Comparison of ENCODE assay signal across 8 cellular contexts in the genomic region with DNA sequence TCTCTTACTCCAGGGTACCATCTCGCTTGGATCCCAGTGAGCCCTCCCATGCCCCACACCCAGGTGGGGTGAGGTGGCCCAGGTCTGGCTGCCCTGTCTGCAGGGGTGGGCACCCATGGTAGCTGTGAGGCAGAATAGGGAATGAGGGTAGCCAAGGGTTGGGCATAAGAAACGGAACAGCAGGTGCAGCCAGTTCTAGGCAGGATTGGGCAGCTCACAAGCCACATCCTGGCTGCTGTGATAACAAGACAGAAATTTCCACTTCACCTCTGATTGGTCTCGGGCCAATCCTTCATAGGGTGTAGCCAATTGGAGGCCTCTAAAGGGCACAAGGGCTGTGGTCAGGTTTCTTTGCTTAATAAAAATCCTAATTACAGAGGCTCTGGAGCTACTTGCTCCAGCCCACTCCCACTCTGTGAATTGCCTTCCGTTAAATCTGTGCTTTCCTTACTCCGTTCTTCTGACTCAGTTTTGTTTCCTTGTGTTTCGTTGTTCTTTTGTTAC. TPM values are rescaled to one million over a fixed set of nuclear protein-coding genes. Genes with fewer than 3 reads are reported as not detected.
A peak's percentile ranks its signal among the peaks of the same experiment; 100 is the strongest.
DNase-seq lines count a peak whose midpoint lies in the region; ATAC-seq, FAIRE-seq and TF ChIP-seq lines count a peak whose summit lies in the region.

No MANE protein-coding gene starts in this region.

- H3K4me1 Mint-ChIP-seq in CD4-positive, alpha-beta memory T cell: peaks cover 6 to 9% (median 8%) of the 10 kb centered on the region in 4 donors

- no peaks in the 10 kb centered on the region for H3K9me3 ChIP-seq in CD4-positive, alpha-beta memory T cell (ENCODE audit: control insufficient read depth in 1 of 2, low read length in 2 of 2)
- no peaks in the 10 kb centered on the region for H3K9me3 ChIP-seq in RWPE2 (ENCODE audit: severe bottlenecking)
- H3K9me3 ChIP-seq in H1 (ENCODE audit: insufficient read depth in 2 of 2, low read depth in 1 of 2, low read length in 1 of 2): no peaks in the 10 kb centered on the region

- no peak overlapping the region for H4K5ac ChIP-seq in H1 (ENCODE audit: insufficient read length, low read depth, low read length)

- H2BK15ac ChIP-seq in H1 (ENCODE audit: low read length): no peak overlapping the region

- intact Hi-C loops in CD4-positive, alpha-beta memory T cell (cut with micrococcal nuclease): no loop called here

- no peak for TF ChIP-seq POLR2A in H1 (IDR thresholded peaks at IDR 0.05; ENCODE audit: control extremely low read depth in 1 of 2, low read depth in 2 of 2, low read length in 2 of 2)

- no peak overlapping the region for H2BK20ac ChIP-seq in H1 (ENCODE audit: low read length)

- peaks cover 0 to 3% of the 10 kb centered on the region in 2 experiments for H4K20me1 ChIP-seq in H1 (replicated peaks in 1 of 2; ENCODE audit: control insufficient read depth in 1 of 2, insufficient read depth in 2 of 2, low read length in 2 of 2)

- no peaks in the 10 kb centered on the region for H3K27me3 ChIP-seq in CD4-positive, alpha-beta memory T cell (ENCODE audit: insufficient read depth, low read length)
- peaks cover 24% of the 10 kb centered on the region for H3K27me3 ChIP-seq in RWPE2 (ENCODE audit: insufficient read depth, poor library complexity, severe bottlenecking)
- peaks cover 18 to 53% (median 43%) of the 10 kb centered on the region in 4 experiments for H3K27me3 ChIP-seq in H1 (replicated peaks in 1 of 4; ENCODE audit: control insufficient read depth in 3 of 4, extremely low read depth in 1 of 4, insufficient read depth in 3 of 4, low read length in 3 of 4)

- H3K4ac ChIP-seq in H1 (replicated peaks; ENCODE audit: insufficient read length, low read depth, low read length): no peak overlapping the region

- CTCF ChIA-PET in CD4-positive, alpha-beta memory T cell (lab: Charles Lee; ENCODE audit: partially characterized antibody): interaction anchor here (1.4 kb wide), 1 partner anchor 44 kb away, joined by 3 read pairs; no protein-coding TSS in a partner anchor
- CTCF ChIA-PET in H1 (lab: Charles Lee; ENCODE audit: partially characterized antibody): interaction anchor here (0.6 to 1.9 kb wide), 8 partner anchors 9 to 172 kb away, joined by 3 to 7 read pairs (median 4); no protein-coding TSS in a partner anchor

- no peak overlapping the region for H3K4me2 ChIP-seq in H1 (ENCODE audit: insufficient read depth in 1 of 2, low read depth in 2 of 2, low read length in 2 of 2)

- no peak overlapping the region for H3K18ac ChIP-seq in H1 (ENCODE audit: extremely low read depth, low read length)

- peak overlapping the region in 1 of 7 donors; percentile 0 for H3K27ac Mint-ChIP-seq in CD4-positive, alpha-beta memory T cell

- H2BK5ac ChIP-seq in H1 (ENCODE audit: low read depth, low read length): no peak overlapping the region

- DNase-seq in CD4-positive, alpha-beta memory T cell: peak; percentile 40 to 61 (median 55)
- peak; percentile 35 for DNase-seq in H4 (ENCODE audit: low spot score)
- no peak for DNase-seq in RWPE2 (ENCODE audit: low spot score)
- no peak for DNase-seq in H1 (ENCODE audit: low read depth in 1 of 2, low spot score in 2 of 2)
- peak; percentile 29 for DNase-seq in stimulated activated naive CD8-positive, alpha-beta T cell treated with anti-CD3 and anti-CD28 coated beads, Interleukin-15, Interleukin-2, amounts not matched to agents 100 U/mL and 50 U/mL, for 24 hours

- TF ChIP-seq CTCF in RWPE2 (IDR thresholded peaks at IDR 0.05; ENCODE audit: poor library complexity, severe bottlenecking) (no peak), H1 (IDR thresholded peaks at IDR 0.05; ENCODE audit: control extremely low read depth in 1 of 3, insufficient read depth in 1 of 3, low read depth in 1 of 3, low read length in 3 of 3) (no peak)

- peak overlapping the region in 4 of 8 donors; percentile 1 to 43 (median 4) for H3K4me3 Mint-ChIP-seq in CD4-positive, alpha-beta memory T cell

- H3K9ac ChIP-seq in H1 (replicated peaks in 1 of 4; ENCODE audit: extremely low read depth in 1 of 4, low read depth in 3 of 4, low read length in 3 of 4): no peak overlapping the region

- H3K9me3 Mint-ChIP-seq in CD4-positive, alpha-beta memory T cell: no peaks in the 10 kb centered on the region

- no peak overlapping the region for H2AK5ac ChIP-seq in H1 (ENCODE audit: low read depth, low read length)

- peaks cover 14% of the 10 kb centered on the region for H3K4me1 ChIP-seq in CD4-positive, alpha-beta memory T cell (ENCODE audit: insufficient read depth, low read length)
- H3K4me1 ChIP-seq in RWPE2 (ENCODE audit: insufficient read depth, poor library complexity, severe bottlenecking) (no peaks in the 10 kb centered on the region), H1 (replicated peaks in 1 of 4; ENCODE audit: control insufficient read depth in 3 of 4, insufficient read depth in 4 of 4, low read length in 3 of 4) (peaks cover 0 to 7% (median 5%) of the 10 kb centered on the region in 4 experiments; a peak in 5 of 7 replicates)

- POLR2A ChIA-PET in CD4-positive, alpha-beta memory T cell (lab: Charles Lee; ENCODE audit: partially characterized antibody): interaction anchor here (0.6 kb wide), 2 partner anchors 27 to 91 kb away, joined by 3 read pairs; no protein-coding TSS in a partner anchor
- POLR2A ChIA-PET in H1 (lab: Charles Lee; ENCODE audit: partially characterized antibody): interaction anchor here (0.7 to 1.6 kb wide), 5 partner anchors 9 to 99 kb away, joined by 3 to 7 read pairs (median 4); partner anchors contain the start of genes HBQ1 and LUC7L

- peaks cover 4 to 7% of the 10 kb centered on the region in 2 donors for H3K27me3 Mint-ChIP-seq in CD4-positive, alpha-beta memory T cell

- no peak for TF ChIP-seq RAD21 in H1 (IDR thresholded peaks at IDR 0.05 in 1 of 2, conservative IDR thresholded peaks at IDR 0.05 in 1 of 2; ENCODE audit: low read depth in 2 of 2, low read length in 2 of 2)

- no peaks in the 10 kb centered on the region for H3K36me3 ChIP-seq in CD4-positive, alpha-beta memory T cell (ENCODE audit: insufficient read depth, low read length)
- H3K36me3 ChIP-seq in RWPE2 (ENCODE audit: low read depth): no peaks in the 10 kb centered on the region
- H3K36me3 ChIP-seq in H1 (ENCODE audit: control insufficient read depth in 2 of 4, insufficient read depth in 4 of 4, low read length in 3 of 4): no peaks in the 10 kb centered on the region

- 76% methylated on average over 6 of the region's 6 CpGs; no CpG with 5 or more reads in 1 of the 2 experiments for WGBS in H1 (ENCODE audit: extremely low coverage in 1 of 2, insufficient coverage in 1 of 2, insufficient read length in 1 of 2, insufficient replicate concordance in 2 of 2, low coverage in 1 of 2, low lambda C conversion rate in 2 of 2, missing lambda C conversion rate in 1 of 2), 2 experiments

- no peak overlapping the region for H3K56ac ChIP-seq in H1 (replicated peaks; ENCODE audit: insufficient read length, low read depth, low read length)

- H4K91ac ChIP-seq in H1 (replicated peaks; ENCODE audit: insufficient read length, low read length): no peak overlapping the region

- no peaks in the 10 kb centered on the region for H3K36me3 Mint-ChIP-seq in CD4-positive, alpha-beta memory T cell

- H2AFZ ChIP-seq in H1 (ENCODE audit: low read length): no peak overlapping the region

- ATAC-seq in RWPE2 (ENCODE audit: low read depth) (peak; percentile 69), GM21576 (IDR thresholded peaks at IDR 0.05; ENCODE audit: unreplicated experiment) (no peak), GM19351 (IDR thresholded peaks at IDR 0.05; ENCODE audit: unreplicated experiment) (no peak), HG02610 (IDR thresholded peaks at IDR 0.05; ENCODE audit: unreplicated experiment) (no peak)
- ATAC-seq in stimulated activated naive CD8-positive, alpha-beta T cell treated with anti-CD3 and anti-CD28 coated beads, Interleukin-15, Interleukin-2, amounts not matched to agents 100 U/mL and 50 U/mL, for 24 hours: peak; percentile 66

- H3K4me3 ChIP-seq in CD4-positive, alpha-beta memory T cell (ENCODE audit: low read length in 2 of 2): no peak overlapping the region
- H3K4me3 ChIP-seq in RWPE2 (ENCODE audit: severe bottlenecking): no peak overlapping the region
- H3K4me3 ChIP-seq in H1 (ENCODE audit: extremely low read depth in 1 of 4, insufficient read depth in 2 of 4, low read depth in 3 of 4, low read length in 4 of 4): no peak overlapping the region

- no peak overlapping the region; the same call in 1 of the 2 replicates for H4K8ac ChIP-seq in H1 (ENCODE audit: extremely low read depth, insufficient read depth, low read length)

- FAIRE-seq in H1 (lab: Jason Lieb, UNC): peak; percentile 82

- no peak overlapping the region for H3K27ac ChIP-seq in CD4-positive, alpha-beta memory T cell (ENCODE audit: low read depth, low read length)
- H3K27ac ChIP-seq in RWPE2 (ENCODE audit: poor library complexity, severe bottlenecking): no peak overlapping the region
- no peak overlapping the region for H3K27ac ChIP-seq in H1 (ENCODE audit: low read depth, low read length)

- H2BK120ac ChIP-seq in H1 (replicated peaks; ENCODE audit: low read depth, low read length): no peak overlapping the region

- H3K23me2 ChIP-seq in H1 (ENCODE audit: low read depth, low read length): peaks cover 11% of the 10 kb centered on the region; the same call in 1 of the 2 replicates

- no peaks in the 10 kb centered on the region for H3K79me2 ChIP-seq in H1 (ENCODE audit: control insufficient read depth in 1 of 2, insufficient read depth in 2 of 2, low read length in 2 of 2)

- H3K23ac ChIP-seq in H1 (ENCODE audit: insufficient read length): no peak overlapping the region

- no peak overlapping the region for H3K14ac ChIP-seq in H1 (ENCODE audit: insufficient read length)

- no peak overlapping the region for H2BK12ac ChIP-seq in H1 (ENCODE audit: low read depth, low read length)

- no peak for TF ChIP-seq EP300 in H1 (IDR thresholded peaks at IDR 0.05; ENCODE audit: borderline replicate concordance in 1 of 2, low read depth in 2 of 2, low read length in 2 of 2)

- H3K79me1 ChIP-seq in H1 (ENCODE audit: low read depth, low read length): no peaks in the 10 kb centered on the region

RNA-seq across cellular contexts. Expression of gene ARHGDIG, which starts 1.5 kb away (rescaled TPM):
- under 1 TPM in 1 of 2 experiments, not detected in 1; 0.96 TPM for total RNA-seq in CD4-positive, alpha-beta memory T cell
- not detected for polyA plus RNA-seq in CD4-positive, alpha-beta memory T cell
- not detected in 2 replicates for total RNA-seq in H4 (2014; rRNA removed; shearing (Covaris generic))
- total RNA-seq in H1 (2021; fragmentation: NEBNext Ultra II Directional; extraction: Animal tissue kit (Norgen Biotek cat#: 25700)): 1.2 and 2.8 TPM in 2 replicates
- polyA plus RNA-seq in H1 (2011; rRNA removed): 2.9 and 4.5 TPM in 2 replicates
- 2.4 TPM for polyA plus RNA-seq in H1 (2011; cell fraction: cytosol; rRNA removed)
- 10.9 TPM for polyA plus RNA-seq in H1 (2011; cell fraction: nucleus; rRNA removed)
- 1.3 to 3.2 TPM (median 2.4 TPM) in 4 replicates for polyA plus RNA-seq in H1 (2012, experiment 1 of 2)
- polyA plus RNA-seq in H1 (2012, experiment 2 of 2): 1.3 TPM
- 0.85 TPM for polyA plus RNA-seq in H1 (2013, experiment 1 of 2)
- polyA plus RNA-seq in H1 (2013, experiment 2 of 2): 1.2 TPM
- polyA minus RNA-seq in H1 (2011; rRNA and poly(A)+ RNA removed): 0.44 and 1.0 TPM in 2 replicates
- polyA minus RNA-seq in H1 (2011; cell fraction: cytosol; rRNA and poly(A)+ RNA removed): not detected
- polyA minus RNA-seq in H1 (2011; cell fraction: nucleus; rRNA and poly(A)+ RNA removed): 2.0 TPM

RNA-seq across cellular contexts. Expression of gene RGS11, which starts 3.2 kb away (rescaled TPM):
- under 1 TPM in 1 of 2 experiments, not detected in 1; 0.44 TPM for total RNA-seq in CD4-positive, alpha-beta memory T cell
- polyA plus RNA-seq in CD4-positive, alpha-beta memory T cell: not detected
- total RNA-seq in H4 (2014; rRNA removed; shearing (Covaris generic)): not detected in 2 replicates
- total RNA-seq in H1 (2021; fragmentation: NEBNext Ultra II Directional; extraction: Animal tissue kit (Norgen Biotek cat#: 25700)): 0.84 and 1.1 TPM in 2 replicates
- 1.2 and 2.0 TPM in 2 replicates for polyA plus RNA-seq in H1 (2011; rRNA removed)
- 1.2 TPM for polyA plus RNA-seq in H1 (2011; cell fraction: cytosol; rRNA removed)
- polyA plus RNA-seq in H1 (2011; cell fraction: nucleus; rRNA removed): 10.5 TPM
- 1.0 to 2.7 TPM (median 1.8 TPM) in 4 replicates for polyA plus RNA-seq in H1 (2012, experiment 1 of 2)
- 0.59 TPM for polyA plus RNA-seq in H1 (2012, experiment 2 of 2)
- 0.87 TPM for polyA plus RNA-seq in H1 (2013, experiment 1 of 2)
- 1.0 TPM for polyA plus RNA-seq in H1 (2013, experiment 2 of 2)
- polyA minus RNA-seq in H1 (2011; rRNA and poly(A)+ RNA removed): 0.19 and 0.49 TPM in 2 replicates
- not detected for polyA minus RNA-seq in H1 (2011; cell fraction: cytosol; rRNA and poly(A)+ RNA removed)
- polyA minus RNA-seq in H1 (2011; cell fraction: nucleus; rRNA and poly(A)+ RNA removed): 1.8 TPM

RNA-seq across cellular contexts. Expression of gene PDIA2, which starts 4.0 kb away (rescaled TPM):
- not detected for total RNA-seq in CD4-positive, alpha-beta memory T cell
- not detected for polyA plus RNA-seq in CD4-positive, alpha-beta memory T cell
- total RNA-seq in H4 (2014; rRNA removed; shearing (Covaris generic)): not detected in 2 replicates
- total RNA-seq in H1 (2021; fragmentation: NEBNext Ultra II Directional; extraction: Animal tissue kit (Norgen Biotek cat#: 25700)): 0.34 and 1.3 TPM in 2 replicates
- 0.50 and 1.1 TPM in 2 replicates for polyA plus RNA-seq in H1 (2011; rRNA removed)
- polyA plus RNA-seq in H1 (2011; cell fraction: cytosol; rRNA removed): 1.4 TPM
- polyA plus RNA-seq in H1 (2011; cell fraction: nucleus; rRNA removed): 8.9 TPM
- polyA plus RNA-seq in H1 (2012, experiment 1 of 2): 0.90 to 2.2 TPM (median 1.5 TPM) in 4 replicates
- polyA plus RNA-seq in H1 (2012, experiment 2 of 2): 2.0 TPM
- polyA plus RNA-seq in H1 (2013, experiment 1 of 2): 0.47 TPM
- polyA plus RNA-seq in H1 (2013, experiment 2 of 2): 0.75 TPM
- polyA minus RNA-seq in H1 (2011; rRNA and poly(A)+ RNA removed): 0.13 TPM in 1 of 2 replicates, not detected in the other
- polyA minus RNA-seq in H1 (2011; cell fraction: cytosol; rRNA and poly(A)+ RNA removed): not detected
- polyA minus RNA-seq in H1 (2011; cell fraction: nucleus; rRNA and poly(A)+ RNA removed): 1.00 TPM

RNA-seq across cellular contexts. Expression of gene FAM234A, which starts 44.3 kb away (rescaled TPM):
- 10 to 100 TPM; 34.8 to 41.1 TPM for total RNA-seq in CD4-positive, alpha-beta memory T cell
- polyA plus RNA-seq in CD4-positive, alpha-beta memory T cell: 10 to 100 TPM; 18.2 to 35.1 TPM
- 118 and 178 TPM in 2 replicates for total RNA-seq in H4 (2014; rRNA removed; shearing (Covaris generic))
- total RNA-seq in H1 (2021; fragmentation: NEBNext Ultra II Directional; extraction: Animal tissue kit (Norgen Biotek cat#: 25700)): 104 and 108 TPM in 2 replicates
- 80.6 and 131 TPM in 2 replicates for polyA plus RNA-seq in H1 (2011; rRNA removed)
- 64.7 TPM for polyA plus RNA-seq in H1 (2011; cell fraction: cytosol; rRNA removed)
- polyA plus RNA-seq in H1 (2011; cell fraction: nucleus; rRNA removed): 131 TPM
- polyA plus RNA-seq in H1 (2012, experiment 1 of 2): 46.8 to 81.6 TPM (median 75.8 TPM) in 4 replicates
- 137 TPM for polyA plus RNA-seq in H1 (2012, experiment 2 of 2)
- 187 TPM for polyA plus RNA-seq in H1 (2013, experiment 1 of 2)
- 191 TPM for polyA plus RNA-seq in H1 (2013, experiment 2 of 2)
- 30.0 and 32.1 TPM in 2 replicates for polyA minus RNA-seq in H1 (2011; rRNA and poly(A)+ RNA removed)
- 50.3 TPM for polyA minus RNA-seq in H1 (2011; cell fraction: cytosol; rRNA and poly(A)+ RNA removed)
- 36.9 TPM for polyA minus RNA-seq in H1 (2011; cell fraction: nucleus; rRNA and poly(A)+ RNA removed)

RNA-seq across cellular contexts. Expression of gene LUC7L, which starts 49.7 kb away (rescaled TPM):
- total RNA-seq in CD4-positive, alpha-beta memory T cell: 100 to 1,000 TPM; 147 to 157 TPM
- 10 to 100 TPM in 1 of 2 donors, 1 to 10 TPM in 1; 5.1 to 12.9 TPM for polyA plus RNA-seq in CD4-positive, alpha-beta memory T cell
- 39.6 and 44.7 TPM in 2 replicates for total RNA-seq in H4 (2014; rRNA removed; shearing (Covaris generic))
- total RNA-seq in H1 (2021; fragmentation: NEBNext Ultra II Directional; extraction: Animal tissue kit (Norgen Biotek cat#: 25700)): 121 and 129 TPM in 2 replicates
- polyA plus RNA-seq in H1 (2011; rRNA removed): 49.7 and 75.8 TPM in 2 replicates
- 79.3 TPM for polyA plus RNA-seq in H1 (2011; cell fraction: cytosol; rRNA removed)
- 145 TPM for polyA plus RNA-seq in H1 (2011; cell fraction: nucleus; rRNA removed)
- polyA plus RNA-seq in H1 (2012, experiment 1 of 2): 83.9 to 104 TPM (median 87.6 TPM) in 4 replicates
- polyA plus RNA-seq in H1 (2012, experiment 2 of 2): 35.2 TPM
- 94.6 TPM for polyA plus RNA-seq in H1 (2013, experiment 1 of 2)
- 83.9 TPM for polyA plus RNA-seq in H1 (2013, experiment 2 of 2)
- 26.0 and 29.7 TPM in 2 replicates for polyA minus RNA-seq in H1 (2011; rRNA and poly(A)+ RNA removed)
- polyA minus RNA-seq in H1 (2011; cell fraction: cytosol; rRNA and poly(A)+ RNA removed): 38.2 TPM
- 115 TPM for polyA minus RNA-seq in H1 (2011; cell fraction: nucleus; rRNA and poly(A)+ RNA removed)

Comparison
In these comparisons a context has a peak if more than half of its experiments do, and no peak if none do; other contexts are left out.
1. DNase-seq: peak in CD4-positive, alpha-beta memory T cell (5 of 5), H4 (single experiment) and stimulated activated naive CD8-positive, alpha-beta T cell treated with anti-CD3 and anti-CD28 coated beads, Interleukin-15, Interleukin-2, amounts not matched to agents 100 U/mL and 50 U/mL, for 24 hours (single experiment); none in RWPE2 (single experiment) and H1 (0 of 2).
2. ATAC-seq: peak in RWPE2 (single experiment) and stimulated activated naive CD8-positive, alpha-beta T cell treated with anti-CD3 and anti-CD28 coated beads, Interleukin-15, Interleukin-2, amounts not matched to agents 100 U/mL and 50 U/mL, for 24 hours (single experiment); none in GM21576 (single experiment), GM19351 (single experiment) and HG02610 (single experiment).